Comparison of ENCODE assay signal across 19 cellular contexts in genomic region chr5:175815126-175815913, GRCh38. TPM values are rescaled to one million over a fixed set of nuclear protein-coding genes. Genes with fewer than 3 reads are reported as not detected.
"Had no signal": no experiment of that assay in that cellular context is flagged by ENCODE, and none has a peak within 500 bp of the region (broad histone marks: within the 10 kb centered on the region; RNA-seq: fewer than 3 reads in every experiment).

No MANE protein-coding gene starts in this region.

- H3K27ac Mint-ChIP-seq: activated CD8-positive, alpha-beta memory T cell treated with anti-CD3 and anti-CD28 coated beads, Interleukin-2, amount 10 ng/mL, durations not matched to agents 7 days and 5 days; activated naive CD4-positive, alpha-beta T cell treated with anti-CD3 and anti-CD28 coated beads for 36 hours; activated naive CD8-positive, alpha-beta T cell treated with anti-CD3 and anti-CD28 coated beads, Interleukin-2, amount 50 U/mL, for 24 hours; activated T-helper 2 cell treated with anti-CD3 and anti-CD28 coated beads, Interferon-gamma antibody, Interleukin-2, Interleukin-4, amounts not matched to agents 10 μg/mL and 5 μg/mL and 100 μg/mL, durations not matched to agents 14 hours and 24 hours and 36 hours; naive thymus-derived CD4-positive, alpha-beta T cell had no signal

- H3K9me3 Mint-ChIP-seq: activated naive CD4-positive, alpha-beta T cell treated with anti-CD3 and anti-CD28 coated beads for 36 hours; activated naive CD8-positive, alpha-beta T cell treated with anti-CD3 and anti-CD28 coated beads, Interleukin-2, amount 50 U/mL, for 24 hours; activated T-helper 2 cell treated with anti-CD3 and anti-CD28 coated beads, Interferon-gamma antibody, Interleukin-2, Interleukin-4, amounts not matched to agents 10 μg/mL and 5 μg/mL and 100 μg/mL, durations not matched to agents 14 hours and 24 hours and 36 hours had no signal

- H2AFZ ChIP-seq: parathyroid adenoma had no signal

- H3K4me1 Mint-ChIP-seq: activated CD8-positive, alpha-beta memory T cell treated with anti-CD3 and anti-CD28 coated beads, Interleukin-2, amount 10 ng/mL, durations not matched to agents 7 days and 5 days; activated naive CD8-positive, alpha-beta T cell treated with anti-CD3 and anti-CD28 coated beads, Interleukin-2, amount 50 U/mL, for 24 hours; naive thymus-derived CD4-positive, alpha-beta T cell had no signal

- H3K27me3 ChIP-seq: ascending aorta, cardiac muscle cell had no signal

- FAIRE-seq: islet of Langerhans had no signal

- H3K4me3 ChIP-seq: ascending aorta, cardiac muscle cell had no signal

- H3K36me3 ChIP-seq: ascending aorta, cardiac muscle cell had no signal

- H3K4me3 Mint-ChIP-seq: activated CD8-positive, alpha-beta memory T cell treated with anti-CD3 and anti-CD28 coated beads, Interleukin-2, amount 10 ng/mL, durations not matched to agents 7 days and 5 days; activated naive CD4-positive, alpha-beta T cell treated with anti-CD3 and anti-CD28 coated beads for 36 hours; activated naive CD8-positive, alpha-beta T cell treated with anti-CD3 and anti-CD28 coated beads, Interleukin-2, amount 50 U/mL, for 24 hours; naive thymus-derived CD4-positive, alpha-beta T cell had no signal

- H3K36me3 Mint-ChIP-seq: activated CD8-positive, alpha-beta memory T cell treated with anti-CD3 and anti-CD28 coated beads, Interleukin-2, amount 10 ng/mL, durations not matched to agents 7 days and 5 days had no signal

- H3K27ac ChIP-seq: ascending aorta, cardiac muscle cell, parathyroid adenoma, WERI-Rb-1 had no signal

- ATAC-seq: activated CD8-positive, alpha-beta memory T cell treated with anti-CD3 and anti-CD28 coated beads, Interleukin-2, amount 10 ng/mL, durations not matched to agents 7 days and 5 days; activated naive CD8-positive, alpha-beta T cell treated with anti-CD3 and anti-CD28 coated beads, Interleukin-2, amount 50 U/mL, for 24 hours; naive thymus-derived CD4-positive, alpha-beta T cell; stimulated activated naive CD8-positive, alpha-beta T cell treated with anti-CD3 and anti-CD28 coated beads, Interleukin-15, Interleukin-2, amounts not matched to agents 100 U/mL and 50 U/mL, for 24 hours had no signal

- H3K9ac ChIP-seq: parathyroid adenoma had no signal

- H3K4me1 ChIP-seq: ascending aorta, parathyroid adenoma had no signal

- DNase-seq: activated CD4-positive, alpha-beta T cell treated with anti-CD3 and anti-CD28 coated beads, Interleukin-2, amount 50 U/mL, for 48 hours; activated CD8-positive, alpha-beta memory T cell treated with anti-CD3 and anti-CD28 coated beads, Interleukin-2, amount 10 ng/mL, durations not matched to agents 7 days and 5 days; activated naive CD4-positive, alpha-beta T cell treated with anti-CD3 and anti-CD28 coated beads for 36 hours; activated naive CD8-positive, alpha-beta T cell treated with anti-CD3 and anti-CD28 coated beads, Interleukin-2, amount 50 U/mL, for 24 hours; activated T-cell treated with anti-CD3 and anti-CD28 coated beads, Interleukin-2, amount 50 U/mL, for 1 hour; naive thymus-derived CD4-positive, alpha-beta T cell; stimulated activated CD4-positive, alpha-beta T cell treated with anti-CD3 and anti-CD28 coated beads, Interleukin-4, amount 100 ng/mL, for 4 hours; stimulated activated CD8-positive, alpha-beta memory T cell treated with anti-CD3 and anti-CD28 coated beads, Interleukin-4, amount 100 ng/mL, for 48 hours; stimulated activated naive CD8-positive, alpha-beta T cell treated with anti-CD3 and anti-CD28 coated beads, Interleukin-15, Interleukin-2, amounts not matched to agents 100 U/mL and 50 U/mL, for 24 hours; WERI-Rb-1 had no signal

- H3K9me3 ChIP-seq: ascending aorta had no signal

RNA-seq across cellular contexts. Expression of gene CPLX2, which starts 56.1 kb away (rescaled TPM):
- total RNA-seq: activated CD8-positive, alpha-beta memory T cell treated with anti-CD3 and anti-CD28 coated beads, Interleukin-2, amount 10 ng/mL, durations not matched to agents 7 days and 5 days; activated naive CD4-positive, alpha-beta T cell treated with anti-CD3 and anti-CD28 coated beads for 36 hours; activated T-helper 2 cell treated with anti-CD3 and anti-CD28 coated beads, Interferon-gamma antibody, Interleukin-2, Interleukin-4, amounts not matched to agents 10 μg/mL and 5 μg/mL and 100 μg/mL, durations not matched to agents 14 hours and 24 hours and 36 hours; ascending aorta; cardiac muscle cell; lung microvascular endothelial cell; mononuclear cell; naive thymus-derived CD4-positive, alpha-beta T cell; skeletal muscle tissue; T-helper 1 cell treated with Interleukin-12 subunit alpha and Interleukin-12 subunit beta and Interleukin-4 antibody, amounts not matched to agents 30 ng/mL and 1 ng/mL, for 36 hours had no signal
- polyA plus RNA-seq: naive thymus-derived CD4-positive, alpha-beta T cell had no signal
